ENCODE assay signal across 16 cellular contexts in genomic region chr20:34099675-34100074, GRCh38.
"Had no signal": no experiment of that assay in that cellular context is flagged by ENCODE, and none has a peak within 500 bp of the region (broad histone marks: within the 10 kb centered on the region; RNA-seq: fewer than 3 reads in every experiment).

No MANE protein-coding gene starts in this region.

- ATAC-seq: activated CD8-positive, alpha-beta T cell treated with anti-CD3 and anti-CD28 coated beads for 36 hours; left lobe of liver; stimulated activated memory B cell treated with anti-CD40 and anti-IgM and Interleukin-4, amounts not matched to agents 10 μg/mL and 1 μg/mL and 100 μg/mL, for 72 hours had no signal

- H3K27me3 Mint-ChIP-seq: activated CD8-positive, alpha-beta T cell treated with anti-CD3 and anti-CD28 coated beads for 36 hours; stimulated activated memory B cell treated with anti-CD40 and anti-IgM and Interleukin-4, amounts not matched to agents 10 μg/mL and 1 μg/mL and 100 μg/mL, for 72 hours had no signal

- H3K27ac ChIP-seq: esophagus muscularis mucosa, pancreas, tibial nerve, vagina had no signal

- H3K27ac Mint-ChIP-seq: activated CD8-positive, alpha-beta T cell treated with anti-CD3 and anti-CD28 coated beads for 36 hours; activated T-helper 1 cell treated with anti-CD3 and anti-CD28 coated beads, Interleukin-12 subunit alpha, Interleukin-12 subunit beta, Interleukin-2, Interleukin-4 antibody, amounts not matched to agents 30 ng/mL and 10 ng/mL and 1 ng/mL, durations not matched to agents 14 hours and 24 hours and 36 hours; stimulated activated memory B cell treated with anti-CD40 and anti-IgM and Interleukin-4, amounts not matched to agents 10 μg/mL and 1 μg/mL and 100 μg/mL, for 72 hours; T-helper 2 cell treated with Interferon-gamma antibody and Interleukin-4, amounts not matched to agents 5 μg/mL and 100 μg/mL, for 36 hours had no signal

- DNase-seq: activated CD4-positive, CD25-positive, alpha-beta regulatory T cell; activated CD8-positive, alpha-beta T cell treated with anti-CD3 and anti-CD28 coated beads for 36 hours; activated naive CD4-positive, alpha-beta T cell; adrenal gland; hippocampal formation; midbrain; pancreas; substantia nigra had no signal

- H3K4me3 Mint-ChIP-seq: activated CD8-positive, alpha-beta T cell treated with anti-CD3 and anti-CD28 coated beads for 36 hours; activated T-helper 1 cell treated with anti-CD3 and anti-CD28 coated beads, Interleukin-12 subunit alpha, Interleukin-12 subunit beta, Interleukin-2, Interleukin-4 antibody, amounts not matched to agents 30 ng/mL and 10 ng/mL and 1 ng/mL, durations not matched to agents 14 hours and 24 hours and 36 hours; stimulated activated memory B cell treated with anti-CD40 and anti-IgM and Interleukin-4, amounts not matched to agents 10 μg/mL and 1 μg/mL and 100 μg/mL, for 72 hours; T-helper 2 cell treated with Interferon-gamma antibody and Interleukin-4, amounts not matched to agents 5 μg/mL and 100 μg/mL, for 36 hours had no signal

- H3K27me3 ChIP-seq: adrenal gland, esophagus muscularis mucosa, pancreas, tibial nerve, vagina had no signal

- H3K9me3 ChIP-seq: adrenal gland, esophagus muscularis mucosa, pancreas, tibial nerve, vagina had no signal

- H3K4me3 ChIP-seq: adrenal gland, esophagus muscularis mucosa, pancreas, tibial nerve, vagina had no signal

- H3K4me1 ChIP-seq: pancreas had no signal

- FAIRE-seq: keratinocyte, pancreas had no signal

- H3K9me3 Mint-ChIP-seq: activated CD8-positive, alpha-beta T cell treated with anti-CD3 and anti-CD28 coated beads for 36 hours; activated T-helper 1 cell treated with anti-CD3 and anti-CD28 coated beads, Interleukin-12 subunit alpha, Interleukin-12 subunit beta, Interleukin-2, Interleukin-4 antibody, amounts not matched to agents 30 ng/mL and 10 ng/mL and 1 ng/mL, durations not matched to agents 14 hours and 24 hours and 36 hours; stimulated activated memory B cell treated with anti-CD40 and anti-IgM and Interleukin-4, amounts not matched to agents 10 μg/mL and 1 μg/mL and 100 μg/mL, for 72 hours; T-helper 2 cell treated with Interferon-gamma antibody and Interleukin-4, amounts not matched to agents 5 μg/mL and 100 μg/mL, for 36 hours had no signal
